Comparison of ENCODE assay signal across 1 cellular context in the genomic region with DNA sequence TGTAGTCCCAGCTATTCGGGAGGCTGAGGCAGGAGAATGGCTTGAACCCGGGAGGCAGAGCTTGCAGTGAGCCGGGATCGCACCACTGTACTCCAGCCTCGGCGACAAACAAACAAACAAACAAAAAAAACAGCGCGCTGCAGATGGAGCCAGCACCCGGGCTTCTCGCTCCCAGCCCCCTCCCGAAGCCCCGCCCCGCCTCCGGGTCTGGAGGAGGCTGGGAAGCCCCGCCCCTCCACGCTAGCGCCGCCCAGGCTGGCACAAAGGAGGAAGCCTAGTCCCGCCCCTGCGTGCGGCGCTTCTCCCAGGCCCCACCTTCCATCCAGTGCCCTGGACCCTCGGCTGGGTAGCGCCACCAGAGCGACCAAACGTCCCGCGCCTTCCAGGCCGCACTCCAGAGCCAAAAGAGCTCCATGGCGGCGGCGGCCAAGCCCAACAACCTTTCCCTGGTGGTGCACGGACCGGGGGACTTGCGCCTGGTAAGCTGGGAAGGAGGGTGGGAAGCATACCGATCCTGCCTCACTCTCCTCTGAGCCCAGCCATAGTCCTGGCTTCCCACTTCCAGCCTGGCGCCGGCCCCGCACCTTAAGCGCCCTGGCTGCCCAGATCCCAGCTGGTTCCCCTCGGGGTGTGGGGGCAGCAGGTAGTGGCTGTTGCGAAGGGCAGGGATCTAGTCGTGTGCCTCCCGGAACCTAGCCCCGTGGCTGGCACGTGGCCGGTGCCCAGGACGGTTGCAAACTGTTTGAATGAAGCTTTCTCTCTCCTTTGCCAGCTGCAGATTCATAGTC.
TF ChIP-seq lines count a peak whose summit lies in the region.

A gene (plus strand): TSS at position 325 of the 788 bp plus-strand sequence. CDS start 89 bp downstream, at position 414.

TF ChIP-seq in HepG2, 621 proteins besides CTCF, POLR2A, EP300 and RAD21 (continued from another document and continues in another):
- peak; percentile 65 for TF ChIP-seq YY1 (IDR thresholded peaks at IDR 0.05; ENCODE audit: insufficient read depth, insufficient replicate concordance, low read depth, low read length)
- TF ChIP-seq KLF12 (CRISPR knock-in tag; IDR thresholded peaks at IDR 0.05; ENCODE audit: borderline replicate concordance), result no peak
- TF ChIP-seq ZNF564 (CRISPR knock-in tag; IDR thresholded peaks at IDR 0.05), result peak; percentile 51; the same call in 1 of the 2 replicates
- TF ChIP-seq, protein P1, sequence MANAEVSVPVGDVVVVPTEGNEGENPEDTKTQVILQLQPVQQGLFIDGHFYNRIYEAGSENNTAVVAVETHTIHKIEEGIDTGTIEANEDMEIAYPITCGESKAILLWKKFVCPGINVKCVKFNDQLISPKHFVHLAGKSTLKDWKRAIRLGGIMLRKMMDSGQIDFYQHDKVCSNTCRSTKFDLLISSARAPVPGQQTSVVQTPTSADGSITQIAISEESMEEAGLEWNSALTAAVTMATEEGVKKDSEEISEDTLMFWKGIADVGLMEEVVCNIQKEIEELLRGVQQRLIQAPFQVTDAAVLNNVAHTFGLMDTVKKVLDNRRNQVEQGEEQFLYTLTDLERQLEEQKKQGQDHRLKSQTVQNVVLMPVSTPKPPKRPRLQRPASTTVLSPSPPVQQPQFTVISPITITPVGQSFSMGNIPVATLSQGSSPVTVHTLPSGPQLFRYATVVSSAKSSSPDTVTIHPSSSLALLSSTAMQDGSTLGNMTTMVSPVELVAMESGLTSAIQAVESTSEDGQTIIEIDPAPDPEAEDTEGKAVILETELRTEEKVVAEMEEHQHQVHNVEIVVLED (CRISPR knock-in tag; IDR thresholded peaks at IDR 0.05; ENCODE audit: borderline replicate concordance), result peak; percentile 64; the same call in 1 of the 2 replicates
- TF ChIP-seq ZNF709 (CRISPR knock-in tag; IDR thresholded peaks at IDR 0.05), result peak; percentile 69; the same call in 1 of the 2 replicates
- TF ChIP-seq GTF2F1 (IDR thresholded peaks at IDR 0.05; ENCODE audit: low read length), result no peak
- TF ChIP-seq REXO4 (CRISPR knock-in tag; IDR thresholded peaks at IDR 0.05; ENCODE audit: borderline replicate concordance), result no peak
- TF ChIP-seq, protein P2, sequence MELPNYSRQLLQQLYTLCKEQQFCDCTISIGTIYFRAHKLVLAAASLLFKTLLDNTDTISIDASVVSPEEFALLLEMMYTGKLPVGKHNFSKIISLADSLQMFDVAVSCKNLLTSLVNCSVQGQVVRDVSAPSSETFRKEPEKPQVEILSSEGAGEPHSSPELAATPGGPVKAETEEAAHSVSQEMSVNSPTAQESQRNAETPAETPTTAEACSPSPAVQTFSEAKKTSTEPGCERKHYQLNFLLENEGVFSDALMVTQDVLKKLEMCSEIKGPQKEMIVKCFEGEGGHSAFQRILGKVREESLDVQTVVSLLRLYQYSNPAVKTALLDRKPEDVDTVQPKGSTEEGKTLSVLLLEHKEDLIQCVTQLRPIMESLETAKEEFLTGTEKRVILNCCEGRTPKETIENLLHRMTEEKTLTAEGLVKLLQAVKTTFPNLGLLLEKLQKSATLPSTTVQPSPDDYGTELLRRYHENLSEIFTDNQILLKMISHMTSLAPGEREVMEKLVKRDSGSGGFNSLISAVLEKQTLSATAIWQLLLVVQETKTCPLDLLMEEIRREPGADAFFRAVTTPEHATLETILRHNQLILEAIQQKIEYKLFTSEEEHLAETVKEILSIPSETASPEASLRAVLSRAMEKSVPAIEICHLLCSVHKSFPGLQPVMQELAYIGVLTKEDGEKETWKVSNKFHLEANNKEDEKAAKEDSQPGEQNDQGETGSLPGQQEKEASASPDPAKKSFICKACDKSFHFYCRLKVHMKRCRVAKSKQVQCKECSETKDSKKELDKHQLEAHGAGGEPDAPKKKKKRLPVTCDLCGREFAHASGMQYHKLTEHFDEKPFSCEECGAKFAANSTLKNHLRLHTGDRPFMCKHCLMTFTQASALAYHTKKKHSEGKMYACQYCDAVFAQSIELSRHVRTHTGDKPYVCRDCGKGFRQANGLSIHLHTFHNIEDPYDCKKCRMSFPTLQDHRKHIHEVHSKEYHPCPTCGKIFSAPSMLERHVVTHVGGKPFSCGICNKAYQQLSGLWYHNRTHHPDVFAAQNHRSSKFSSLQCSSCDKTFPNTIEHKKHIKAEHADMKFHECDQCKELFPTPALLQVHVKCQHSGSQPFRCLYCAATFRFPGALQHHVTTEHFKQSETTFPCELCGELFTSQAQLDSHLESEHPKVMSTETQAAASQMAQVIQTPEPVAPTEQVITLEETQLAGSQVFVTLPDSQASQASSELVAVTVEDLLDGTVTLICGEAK (IDR thresholded peaks at IDR 0.05), result no peak
- TF ChIP-seq, protein P2 (CRISPR knock-in tag; IDR thresholded peaks at IDR 0.05), result peak; percentile 88; the same call in 1 of the 2 replicates
- TF ChIP-seq ZFP41 (CRISPR knock-in tag; IDR thresholded peaks at IDR 0.05; ENCODE audit: borderline replicate concordance), result no peak
- TF ChIP-seq TCF12 (IDR thresholded peaks at IDR 0.05), result no peak
- no peak for TF ChIP-seq TCF12 (CRISPR knock-in tag; IDR thresholded peaks at IDR 0.05)
- TF ChIP-seq ARHGAP35 (CRISPR knock-in tag; IDR thresholded peaks at IDR 0.05; ENCODE audit: borderline replicate concordance), result peak; percentile 78
- no peak for TF ChIP-seq RFX1 (IDR thresholded peaks at IDR 0.05)
- TF ChIP-seq SMYD3 (CRISPR knock-in tag; IDR thresholded peaks at IDR 0.05), result 0 out of 2 replicates have a peak, but pooled peaks have one; percentile 16
- peak; percentile 91 for TF ChIP-seq ZNF224 (CRISPR knock-in tag; IDR thresholded peaks at IDR 0.05)
- no peak for TF ChIP-seq KDM6A (CRISPR knock-in tag; IDR thresholded peaks at IDR 0.05; ENCODE audit: low read depth)
- TF ChIP-seq, protein P3, sequence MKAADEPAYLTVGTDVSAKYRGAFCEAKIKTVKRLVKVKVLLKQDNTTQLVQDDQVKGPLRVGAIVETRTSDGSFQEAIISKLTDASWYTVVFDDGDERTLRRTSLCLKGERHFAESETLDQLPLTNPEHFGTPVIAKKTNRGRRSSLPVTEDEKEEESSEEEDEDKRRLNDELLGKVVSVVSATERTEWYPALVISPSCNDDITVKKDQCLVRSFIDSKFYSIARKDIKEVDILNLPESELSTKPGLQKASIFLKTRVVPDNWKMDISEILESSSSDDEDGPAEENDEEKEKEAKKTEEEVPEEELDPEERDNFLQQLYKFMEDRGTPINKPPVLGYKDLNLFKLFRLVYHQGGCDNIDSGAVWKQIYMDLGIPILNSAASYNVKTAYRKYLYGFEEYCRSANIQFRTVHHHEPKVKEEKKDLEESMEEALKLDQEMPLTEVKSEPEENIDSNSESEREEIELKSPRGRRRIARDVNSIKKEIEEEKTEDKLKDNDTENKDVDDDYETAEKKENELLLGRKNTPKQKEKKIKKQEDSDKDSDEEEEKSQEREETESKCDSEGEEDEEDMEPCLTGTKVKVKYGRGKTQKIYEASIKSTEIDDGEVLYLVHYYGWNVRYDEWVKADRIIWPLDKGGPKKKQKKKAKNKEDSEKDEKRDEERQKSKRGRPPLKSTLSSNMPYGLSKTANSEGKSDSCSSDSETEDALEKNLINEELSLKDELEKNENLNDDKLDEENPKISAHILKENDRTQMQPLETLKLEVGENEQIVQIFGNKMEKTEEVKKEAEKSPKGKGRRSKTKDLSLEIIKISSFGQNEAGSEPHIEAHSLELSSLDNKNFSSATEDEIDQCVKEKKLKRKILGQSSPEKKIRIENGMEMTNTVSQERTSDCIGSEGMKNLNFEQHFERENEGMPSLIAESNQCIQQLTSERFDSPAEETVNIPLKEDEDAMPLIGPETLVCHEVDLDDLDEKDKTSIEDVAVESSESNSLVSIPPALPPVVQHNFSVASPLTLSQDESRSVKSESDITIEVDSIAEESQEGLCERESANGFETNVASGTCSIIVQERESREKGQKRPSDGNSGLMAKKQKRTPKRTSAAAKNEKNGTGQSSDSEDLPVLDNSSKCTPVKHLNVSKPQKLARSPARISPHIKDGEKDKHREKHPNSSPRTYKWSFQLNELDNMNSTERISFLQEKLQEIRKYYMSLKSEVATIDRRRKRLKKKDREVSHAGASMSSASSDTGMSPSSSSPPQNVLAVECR (CRISPR knock-in tag; IDR thresholded peaks at IDR 0.05; ENCODE audit: borderline replicate concordance), result peak; percentile 77; the same call in 1 of the 2 replicates
- TF ChIP-seq RFX3 (CRISPR knock-in tag; IDR thresholded peaks at IDR 0.05), result no peak
- no peak for TF ChIP-seq TCF7 (IDR thresholded peaks at IDR 0.05; ENCODE audit: low read depth)
- no peak for TF ChIP-seq KLF6 (CRISPR knock-in tag; IDR thresholded peaks at IDR 0.05)
- TF ChIP-seq ZNF782 (CRISPR knock-in tag; IDR thresholded peaks at IDR 0.05; ENCODE audit: borderline replicate concordance), result peak; percentile 65; the same call in 1 of the 2 replicates
- TF ChIP-seq, protein P4, sequence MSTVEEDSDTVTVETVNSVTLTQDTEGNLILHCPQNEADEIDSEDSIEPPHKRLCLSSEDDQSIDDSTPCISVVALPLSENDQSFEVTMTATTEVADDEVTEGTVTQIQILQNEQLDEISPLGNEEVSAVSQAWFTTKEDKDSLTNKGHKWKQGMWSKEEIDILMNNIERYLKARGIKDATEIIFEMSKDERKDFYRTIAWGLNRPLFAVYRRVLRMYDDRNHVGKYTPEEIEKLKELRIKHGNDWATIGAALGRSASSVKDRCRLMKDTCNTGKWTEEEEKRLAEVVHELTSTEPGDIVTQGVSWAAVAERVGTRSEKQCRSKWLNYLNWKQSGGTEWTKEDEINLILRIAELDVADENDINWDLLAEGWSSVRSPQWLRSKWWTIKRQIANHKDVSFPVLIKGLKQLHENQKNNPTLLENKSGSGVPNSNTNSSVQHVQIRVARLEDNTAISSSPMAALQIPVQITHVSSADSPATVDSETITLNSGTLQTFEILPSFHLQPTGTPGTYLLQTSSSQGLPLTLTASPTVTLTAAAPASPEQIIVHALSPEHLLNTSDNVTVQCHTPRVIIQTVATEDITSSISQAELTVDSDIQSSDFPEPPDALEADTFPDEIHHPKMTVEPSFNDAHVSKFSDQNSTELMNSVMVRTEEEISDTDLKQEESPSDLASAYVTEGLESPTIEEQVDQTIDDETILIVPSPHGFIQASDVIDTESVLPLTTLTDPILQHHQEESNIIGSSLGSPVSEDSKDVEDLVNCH (CRISPR knock-in tag; IDR thresholded peaks at IDR 0.05), result 0 out of 2 replicates have a peak, but pooled peaks have one; percentile 44
- 0 out of 2 replicates have a peak, but pooled peaks have one; percentile 20 for TF ChIP-seq ARNT2 (CRISPR knock-in tag; IDR thresholded peaks at IDR 0.05; ENCODE audit: low read depth)
- 0 out of 2 replicates have a peak, but pooled peaks have one; percentile 22 for TF ChIP-seq ZSCAN9 (CRISPR knock-in tag; IDR thresholded peaks at IDR 0.05; ENCODE audit: borderline replicate concordance)
- TF ChIP-seq KDM4B (CRISPR knock-in tag; IDR thresholded peaks at IDR 0.05), result peak; percentile 76; the same call in 1 of the 2 replicates
- peak; percentile 40; the same call in 1 of the 2 replicates for TF ChIP-seq PAX8 (CRISPR knock-in tag; IDR thresholded peaks at IDR 0.05; ENCODE audit: borderline replicate concordance)
- TF ChIP-seq SOX6 (IDR thresholded peaks at IDR 0.05), result no peak
- TF ChIP-seq SOX6 (CRISPR knock-in tag; IDR thresholded peaks at IDR 0.05), result peak; percentile 53; the same call in 1 of the 2 replicates
- TF ChIP-seq, protein P5, sequence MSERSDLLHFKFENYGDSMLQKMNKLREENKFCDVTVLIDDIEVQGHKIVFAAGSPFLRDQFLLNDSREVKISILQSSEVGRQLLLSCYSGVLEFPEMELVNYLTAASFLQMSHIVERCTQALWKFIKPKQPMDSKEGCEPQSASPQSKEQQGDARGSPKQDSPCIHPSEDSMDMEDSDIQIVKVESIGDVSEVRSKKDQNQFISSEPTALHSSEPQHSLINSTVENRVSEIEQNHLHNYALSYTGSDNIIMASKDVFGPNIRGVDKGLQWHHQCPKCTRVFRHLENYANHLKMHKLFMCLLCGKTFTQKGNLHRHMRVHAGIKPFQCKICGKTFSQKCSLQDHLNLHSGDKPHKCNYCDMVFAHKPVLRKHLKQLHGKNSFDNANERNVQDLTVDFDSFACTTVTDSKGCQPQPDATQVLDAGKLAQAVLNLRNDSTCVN (CRISPR knock-in tag; IDR thresholded peaks at IDR 0.05; ENCODE audit: borderline replicate concordance), result no peak
- TF ChIP-seq, protein P6, sequence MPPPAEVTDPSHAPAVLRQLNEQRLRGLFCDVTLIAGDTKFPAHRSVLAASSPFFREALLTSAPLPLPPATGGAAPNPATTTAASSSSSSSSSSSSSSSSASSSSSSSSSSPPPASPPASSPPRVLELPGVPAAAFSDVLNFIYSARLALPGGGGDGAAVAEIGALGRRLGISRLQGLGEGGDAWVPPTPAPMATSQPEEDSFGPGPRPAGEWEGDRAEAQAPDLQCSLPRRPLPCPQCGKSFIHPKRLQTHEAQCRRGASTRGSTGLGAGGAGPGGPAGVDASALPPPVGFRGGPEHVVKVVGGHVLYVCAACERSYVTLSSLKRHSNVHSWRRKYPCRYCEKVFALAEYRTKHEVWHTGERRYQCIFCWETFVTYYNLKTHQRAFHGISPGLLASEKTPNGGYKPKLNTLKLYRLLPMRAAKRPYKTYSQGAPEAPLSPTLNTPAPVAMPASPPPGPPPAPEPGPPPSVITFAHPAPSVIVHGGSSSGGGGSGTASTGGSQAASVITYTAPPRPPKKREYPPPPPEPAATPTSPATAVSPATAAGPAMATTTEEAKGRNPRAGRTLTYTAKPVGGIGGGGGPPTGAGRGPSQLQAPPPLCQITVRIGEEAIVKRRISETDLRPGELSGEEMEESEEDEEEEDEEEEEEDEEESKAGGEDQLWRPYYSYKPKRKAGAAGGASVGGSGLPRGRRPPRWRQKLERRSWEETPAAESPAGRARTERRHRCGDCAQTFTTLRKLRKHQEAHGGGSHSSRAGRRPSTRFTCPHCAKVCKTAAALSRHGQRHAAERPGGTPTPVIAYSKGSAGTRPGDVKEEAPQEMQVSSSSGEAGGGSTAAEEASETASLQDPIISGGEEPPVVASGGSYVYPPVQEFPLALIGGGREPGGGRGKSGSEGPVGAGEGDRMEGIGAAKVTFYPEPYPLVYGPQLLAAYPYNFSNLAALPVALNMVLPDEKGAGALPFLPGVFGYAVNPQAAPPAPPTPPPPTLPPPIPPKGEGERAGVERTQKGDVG (CRISPR knock-in tag; IDR thresholded peaks at IDR 0.05; ENCODE audit: borderline replicate concordance), result 0 out of 2 replicates have a peak, but pooled peaks have one; percentile 23
